13 cellular contexts compared by ENCODE assay signal in genomic region chr11:57483570-57483934, GRCh38. TPM values are rescaled to one million over a fixed set of nuclear protein-coding genes. Genes with fewer than 3 reads are reported as not detected.
DNase-seq lines count a peak whose midpoint lies in the region; ATAC-seq and TF ChIP-seq lines count a peak whose summit lies in the region.
"Had no signal": no experiment of that assay in that cellular context is flagged by ENCODE, and none has a peak within 500 bp of the region (broad histone marks: within the 10 kb centered on the region; RNA-seq: fewer than 3 reads in every experiment).

No MANE protein-coding gene starts in this region.

- no peak overlapping the region for H3K23ac ChIP-seq in mesendoderm (ENCODE audit: low read length)

- WGBS in mesendoderm (ENCODE audit: extremely low coverage, insufficient coverage, low lambda C conversion rate) = no CpG with 5 or more reads among the region's 3 CpGs
- 70 to 79% methylated on average over 3 of the region's 3 CpGs for WGBS in body of pancreas, 2 donors

- H2BK15ac ChIP-seq in mesendoderm (replicated peaks; ENCODE audit: low read depth) = no peak overlapping the region

- H3K9ac ChIP-seq in mesendoderm (ENCODE audit: low read length) = peak overlapping the region; percentile 59

- H2AK5ac ChIP-seq in mesendoderm (ENCODE audit: low read length) = no peak overlapping the region

- H3K4me3 ChIP-seq in ACC112 (ENCODE audit: low read depth, low read length) (peak overlapping the region; percentile 72; the same call in 1 of the 2 replicates), H7 (ENCODE audit: insufficient read depth, low read depth, low read length) (no peak overlapping the region), WERI-Rb-1 (ENCODE audit: low read depth, low read length) (peak overlapping the region; percentile 65), mesendoderm (ENCODE audit: low read length) (no peak overlapping the region), body of pancreas (no peak overlapping the region)

- no peak for ATAC-seq in left cardiac atrium
- ATAC-seq in body of pancreas = no peak
- no peak for ATAC-seq in GM19452 (IDR thresholded peaks at IDR 0.05; ENCODE audit: unreplicated experiment)

- no peaks in the 10 kb centered on the region for H3K79me2 ChIP-seq in ACC112 (ENCODE audit: control insufficient read depth, insufficient read depth, low read length, unreplicated experiment)
- no peaks in the 10 kb centered on the region for H3K79me2 ChIP-seq in mesendoderm (ENCODE audit: control insufficient read depth, insufficient read depth, low read length)

- no peak overlapping the region for H2BK120ac ChIP-seq in mesendoderm (ENCODE audit: low read depth, low read length)

- H3K18ac ChIP-seq in mesendoderm (ENCODE audit: low read length) = no peak overlapping the region

- TF ChIP-seq POLR2A in body of pancreas (IDR thresholded peaks at IDR 0.05) = no peak

- no peak overlapping the region for H3K4me2 ChIP-seq in mesendoderm (ENCODE audit: low read length)

- no peak overlapping the region for H4K8ac ChIP-seq in mesendoderm (ENCODE audit: low read depth, low read length)

- peaks cover 14% of the 10 kb centered on the region for H3K27me3 ChIP-seq in ACC112 (ENCODE audit: insufficient read depth, low read length)
- peaks cover 33% of the 10 kb centered on the region for H3K27me3 ChIP-seq in H7 (ENCODE audit: control insufficient read depth, insufficient read depth, low read length)
- H3K27me3 ChIP-seq in WERI-Rb-1 (ENCODE audit: insufficient read depth, low read depth, severe bottlenecking) = peaks cover 16% of the 10 kb centered on the region
- H3K27me3 ChIP-seq in mesendoderm (ENCODE audit: insufficient read depth, low read length, poor library complexity) = peaks cover 3% of the 10 kb centered on the region
- H3K27me3 ChIP-seq in body of pancreas = no peaks in the 10 kb centered on the region
- H3K27me3 ChIP-seq: pancreas had no signal

- H3K4me1 ChIP-seq in ACC112 (ENCODE audit: control insufficient read depth, insufficient read depth, low read length, unreplicated experiment) = no peaks in the 10 kb centered on the region
- H3K4me1 ChIP-seq in mesendoderm (ENCODE audit: control insufficient read depth, low read depth, low read length) = peaks cover 4% of the 10 kb centered on the region
- peaks cover 25% of the 10 kb centered on the region for H3K4me1 ChIP-seq in body of pancreas

- intact Hi-C loops in left cardiac atrium (cut with DNase I) = loop anchor here in 1 of 2 donors (5.0 kb wide), 1 partner anchor 136 kb away; no protein-coding TSS in a partner anchor
- intact Hi-C loops in body of pancreas (cut with DNase I) = no loop called here

- H3K56ac ChIP-seq in mesendoderm (ENCODE audit: low read length) = peak overlapping the region; percentile 40

- no peak overlapping the region for H2AFZ ChIP-seq in ACC112 (ENCODE audit: low read length, unreplicated experiment)

- H3K27ac ChIP-seq in ACC112 (ENCODE audit: low read depth, low read length) (no peak overlapping the region), WERI-Rb-1 (no peak overlapping the region), mesendoderm (ENCODE audit: low read depth, low read length) (no peak overlapping the region), body of pancreas (peak overlapping the region in 1 of 4 donors; percentile 9)
- H3K27ac ChIP-seq: pancreas had no signal

- peak; percentile 53 for DNase-seq in H7
- DNase-seq in WERI-Rb-1 = no peak
- peak; percentile 40 for DNase-seq in mesendoderm
- no peak for DNase-seq in NOMO-1 treated with DMSO at 0.1 percent for 48 hours (lab: John Stamatoyannopoulos, UW; ENCODE audit: unreplicated experiment)
- no peak for DNase-seq in left cardiac atrium
- DNase-seq in body of pancreas = no peak
- DNase-seq: NCI-H2081 had no signal

- H4K5ac ChIP-seq in mesendoderm (ENCODE audit: low read length) = no peak overlapping the region

- no peak overlapping the region for H2BK5ac ChIP-seq in mesendoderm (ENCODE audit: low read length)

- H3K36me3 ChIP-seq in ACC112 (ENCODE audit: insufficient read depth, low read length) = no peaks in the 10 kb centered on the region
- peaks cover 9% of the 10 kb centered on the region for H3K36me3 ChIP-seq in H7 (replicated peaks; ENCODE audit: control insufficient read depth, insufficient read depth, low read length)
- no peaks in the 10 kb centered on the region for H3K36me3 ChIP-seq in WERI-Rb-1
- no peaks in the 10 kb centered on the region for H3K36me3 ChIP-seq in mesendoderm (ENCODE audit: control insufficient read depth, insufficient read depth, low read length)
- H3K36me3 ChIP-seq in body of pancreas (replicated peaks in 1 of 2; ENCODE audit: insufficient read depth in 1 of 2, low read depth in 2 of 2) = peaks cover 6 to 19% of the 10 kb centered on the region in 2 donors

- H3K9me3 ChIP-seq in WERI-Rb-1 (ENCODE audit: severe bottlenecking) = no peaks in the 10 kb centered on the region
- no peaks in the 10 kb centered on the region for H3K9me3 ChIP-seq in body of pancreas
- H3K9me3 ChIP-seq: pancreas had no signal

- H3K79me1 ChIP-seq in mesendoderm (ENCODE audit: low read length) = no peaks in the 10 kb centered on the region

- no peak overlapping the region for H3K4ac ChIP-seq in mesendoderm (ENCODE audit: low read depth, low read length)

- TF ChIP-seq CTCF in WERI-Rb-1 (IDR thresholded peaks at IDR 0.05; ENCODE audit: low read depth, low read length) (no peak), body of pancreas (IDR thresholded peaks at IDR 0.05) (no peak)

RNA-seq across cellular contexts. Expression of gene RTN4RL2, which starts 23.2 kb away (rescaled TPM):
- 3.1 and 3.4 TPM in 2 replicates for total RNA-seq in H7 (2014; rRNA removed; shearing (Covaris generic))
- polyA plus RNA-seq in mesendoderm (2013, experiment 1 of 2) = 4.2 TPM
- polyA plus RNA-seq in mesendoderm (2013, experiment 2 of 2) = 4.5 TPM
- total RNA-seq in left cardiac atrium (1 to 10 TPM; 1.9 to 2.4 TPM), body of pancreas (1 to 10 TPM in 1 of 2 donors, under 1 TPM in 1; 0.99 to 3.4 TPM)

RNA-seq across cellular contexts. Expression of gene SLC43A1, which starts 31.9 kb away (rescaled TPM):
- 30.7 and 33.1 TPM in 2 replicates for total RNA-seq in H7 (2014; rRNA removed; shearing (Covaris generic))
- polyA plus RNA-seq in mesendoderm (2013, experiment 1 of 2) = 11.1 TPM
- 10.7 TPM for polyA plus RNA-seq in mesendoderm (2013, experiment 2 of 2)
- total RNA-seq in left cardiac atrium (1 to 10 TPM; 5.8 to 7.2 TPM), body of pancreas (100 to 1,000 TPM in 1 of 2 donors, 10 to 100 TPM in 1; 87.7 to 128 TPM)

RNA-seq across cellular contexts. Expression of gene TIMM10, which starts 47.0 kb away (rescaled TPM):
- total RNA-seq in H7 (2014; rRNA removed; shearing (Covaris generic)) = 58.6 and 73.3 TPM in 2 replicates
- polyA plus RNA-seq in mesendoderm (2013, experiment 1 of 2) = 168 TPM
- polyA plus RNA-seq in mesendoderm (2013, experiment 2 of 2) = 163 TPM
- total RNA-seq in left cardiac atrium (10 to 100 TPM; 58.0 to 58.9 TPM), body of pancreas (10 to 100 TPM in 1 of 2 donors, 1 to 10 TPM in 1; 5.6 to 24.4 TPM)

RNA-seq across cellular contexts. Expression of gene SMTNL1, which starts 53.8 kb away (rescaled TPM):
- total RNA-seq in H7 (2014; rRNA removed; shearing (Covaris generic)) = not detected in 2 replicates
- 0.18 TPM for polyA plus RNA-seq in mesendoderm (2013, experiment 1 of 2)
- 0.13 TPM for polyA plus RNA-seq in mesendoderm (2013, experiment 2 of 2)
- total RNA-seq in left cardiac atrium (not detected), body of pancreas (not detected)
- total RNA-seq: lower leg skin, M059J, pancreas, Right ventricle myocardium inferior had no signal
- polyA plus RNA-seq: pancreas had no signal

RNA-seq across cellular contexts. Expression of gene SLC43A3, which starts 56.6 kb away (rescaled TPM):
- 9.7 and 16.4 TPM in 2 replicates for total RNA-seq in H7 (2014; rRNA removed; shearing (Covaris generic))
- 28.3 TPM for polyA plus RNA-seq in mesendoderm (2013, experiment 1 of 2)
- polyA plus RNA-seq in mesendoderm (2013, experiment 2 of 2) = 29.2 TPM
- total RNA-seq in left cardiac atrium = 10 to 100 TPM; 39.3 to 46.7 TPM
- 10 to 100 TPM; 23.1 to 30.0 TPM for total RNA-seq in body of pancreas

Comparison
In these comparisons a context has a peak if more than half of its experiments do, and no peak if none do; other contexts are left out.
1. H3K4me3 ChIP-seq: peak in ACC112 (single experiment) and WERI-Rb-1 (single experiment); none in H7 (single experiment), mesendoderm (single experiment) and body of pancreas (0 of 2).
2. DNase-seq: peak in H7 (single experiment) and mesendoderm (single experiment); none in WERI-Rb-1 (single experiment), NOMO-1 treated with DMSO at 0.1 percent for 48 hours (single experiment), left cardiac atrium (single experiment) and body of pancreas (0 of 4).